12 cellular contexts compared by ENCODE assay signal in the genomic region with DNA sequence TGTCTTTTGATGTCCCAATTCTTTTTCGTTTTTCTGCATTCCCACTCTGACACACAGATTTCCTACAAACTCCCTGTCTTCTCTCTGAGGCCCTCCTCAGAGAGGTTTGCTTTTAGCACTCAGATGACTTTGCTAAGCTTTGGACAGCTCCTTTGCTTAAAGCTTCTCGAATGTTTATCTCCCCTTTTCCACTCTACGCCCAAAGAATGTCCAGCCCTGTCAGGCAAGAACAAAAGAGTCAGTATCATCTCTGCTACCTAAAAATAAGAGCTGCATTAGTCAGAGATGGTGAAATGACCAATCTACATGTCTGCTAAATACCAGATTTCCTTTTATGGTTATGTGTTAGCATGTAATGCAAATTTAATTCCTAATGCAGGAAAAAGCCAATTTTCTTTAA. TPM values are rescaled to one million over a fixed set of nuclear protein-coding genes. Genes with fewer than 3 reads are reported as not detected.
A peak's percentile ranks its signal among the peaks of the same experiment; 100 is the strongest.
DNase-seq lines count a peak whose midpoint lies in the region; ATAC-seq and TF ChIP-seq lines count a peak whose summit lies in the region.
"Had no signal": no experiment of that assay in that cellular context is flagged by ENCODE, and none has a peak within 500 bp of the region (broad histone marks: within the 10 kb centered on the region; RNA-seq: fewer than 3 reads in every experiment).

No MANE protein-coding gene starts in this region.

- intact Hi-C loops in lower lobe of right lung (cut with DNase I), result no loop called here

- no peaks in the 10 kb centered on the region for H3K9me3 ChIP-seq in lower lobe of right lung
- H3K9me3 ChIP-seq: pancreas had no signal

- H3K27me3 ChIP-seq in ACC112 (ENCODE audit: insufficient read depth, low read length) (no peaks in the 10 kb centered on the region), lower lobe of right lung (ENCODE audit: low read depth) (no peaks in the 10 kb centered on the region)
- H3K27me3 ChIP-seq: pancreas had no signal

- H3K27ac ChIP-seq in ACC112 (ENCODE audit: low read depth, low read length), result peak overlapping the region; percentile 40
- H3K27ac ChIP-seq in epithelial cell of prostate, result peak overlapping the region; percentile 64
- no peak overlapping the region for H3K27ac ChIP-seq in lower lobe of right lung
- H3K27ac ChIP-seq: pancreas had no signal

- H3K4me3 ChIP-seq in ACC112 (ENCODE audit: low read depth, low read length) (no peak overlapping the region), lower lobe of right lung (no peak overlapping the region)
- H3K4me3 ChIP-seq: pancreas had no signal

- H2AFZ ChIP-seq in ACC112 (ENCODE audit: low read length, unreplicated experiment), result no peak overlapping the region

- DNase-seq in M059J (ENCODE audit: low read depth) (peak; percentile 87), epithelial cell of prostate (ENCODE audit: low read depth, low spot score) (no peak), memory B cell (ENCODE audit: low spot score in 2 of 2) (no peak), lower lobe of right lung (no peak), NCI-H1436 (lab: John Stamatoyannopoulos, UW) (no peak), NCI-H69 (lab: John Stamatoyannopoulos, UW) (no peak)
- DNase-seq: NCI-H2171 treated with DMSO at 0.1 percent for 48 hours; pancreas; stimulated activated CD8-positive, alpha-beta memory T cell treated with anti-CD3 and anti-CD28 coated beads, Interleukin-4, amount 100 ng/mL, for 48 hours; T-helper 17 cell had no signal

- peaks cover 3% of the 10 kb centered on the region; the same call in 1 of the 2 replicates for H3K36me3 ChIP-seq in ACC112 (ENCODE audit: insufficient read depth, low read length)
- peaks cover 19% of the 10 kb centered on the region for H3K36me3 ChIP-seq in lower lobe of right lung

- H3K27ac Mint-ChIP-seq in memory B cell, result peak overlapping the region; percentile 39
- H3K27ac Mint-ChIP-seq: T-helper 17 cell had no signal

- TF ChIP-seq CTCF in lower lobe of right lung (IDR thresholded peaks at IDR 0.05), result no peak

- no peak overlapping the region for H3K4me3 Mint-ChIP-seq in memory B cell
- H3K4me3 Mint-ChIP-seq: T-helper 17 cell had no signal

- no peaks in the 10 kb centered on the region for H3K9me3 Mint-ChIP-seq in memory B cell

- H3K4me1 Mint-ChIP-seq in memory B cell, result peaks cover 5% of the 10 kb centered on the region

- no peaks in the 10 kb centered on the region for H3K79me2 ChIP-seq in ACC112 (ENCODE audit: control insufficient read depth, insufficient read depth, low read length, unreplicated experiment)

- H3K4me1 ChIP-seq in ACC112 (ENCODE audit: control insufficient read depth, insufficient read depth, low read length, unreplicated experiment), result peaks cover 8% of the 10 kb centered on the region
- peaks cover 16% of the 10 kb centered on the region for H3K4me1 ChIP-seq in lower lobe of right lung
- H3K4me1 ChIP-seq: pancreas had no signal

- no peak for ATAC-seq in memory B cell (ENCODE audit: low read depth)
- ATAC-seq in HG02870 (IDR thresholded peaks at IDR 0.05; ENCODE audit: unreplicated experiment), result no peak
- no peak for ATAC-seq in lower lobe of right lung
- ATAC-seq: pancreas, T-helper 17 cell had no signal

- H3K27me3 Mint-ChIP-seq in memory B cell, result no peaks in the 10 kb centered on the region
- H3K27me3 Mint-ChIP-seq: T-helper 17 cell had no signal

- H3K36me3 Mint-ChIP-seq in memory B cell, result peaks cover 40% of the 10 kb centered on the region

RNA-seq across cellular contexts. Expression of a gene that starts 56.8 kb away (rescaled TPM):
- 16.8 and 28.1 TPM in 2 replicates for total RNA-seq in M059J (2014; rRNA removed; shearing (Covaris generic))
- total RNA-seq in lower lobe of right lung, result 30.0 TPM
